In the genomic region with DNA sequence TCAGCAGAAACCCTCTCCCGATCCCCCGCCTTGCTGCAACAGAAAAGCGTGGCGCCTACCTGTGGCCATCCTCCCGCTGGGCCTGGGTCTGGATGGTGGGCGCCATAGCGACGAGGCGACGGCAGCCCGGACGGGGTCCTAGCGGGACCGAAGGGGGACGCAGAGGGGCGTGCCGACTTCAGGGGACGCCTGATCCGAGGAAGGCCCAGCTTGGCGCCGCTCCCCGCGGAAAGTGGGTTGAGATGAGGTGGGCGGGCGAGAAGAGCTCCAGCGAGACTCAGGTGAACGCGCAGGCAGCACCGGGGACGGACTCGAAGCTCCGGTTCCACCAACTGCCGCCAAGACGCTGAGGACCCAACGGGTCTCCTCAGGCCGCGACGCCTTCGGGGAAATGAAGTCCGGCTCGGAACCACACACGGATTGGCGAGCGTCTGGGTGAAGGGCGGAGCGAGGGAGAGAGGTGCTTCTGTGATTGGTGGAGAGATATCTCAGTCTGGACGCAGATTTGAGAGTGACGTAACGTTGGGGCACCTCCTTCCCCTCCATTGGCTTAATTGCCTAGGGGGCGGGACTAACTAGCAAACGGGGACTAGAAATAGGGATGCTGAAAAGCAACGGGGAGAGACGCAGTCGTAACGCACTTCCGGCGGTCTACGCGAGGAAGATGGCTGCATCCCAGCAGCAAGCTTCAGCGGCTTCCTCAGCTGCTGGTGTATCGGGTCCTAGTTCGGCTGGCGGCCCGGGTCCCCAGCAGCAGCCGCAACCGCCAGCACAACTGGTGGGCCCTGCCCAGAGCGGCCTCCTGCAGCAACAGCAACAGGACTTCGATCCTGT, we compare ENCODE assay signal across 1 cellular context.
TF ChIP-seq lines count a peak whose summit lies in the region.

A gene with protein sequence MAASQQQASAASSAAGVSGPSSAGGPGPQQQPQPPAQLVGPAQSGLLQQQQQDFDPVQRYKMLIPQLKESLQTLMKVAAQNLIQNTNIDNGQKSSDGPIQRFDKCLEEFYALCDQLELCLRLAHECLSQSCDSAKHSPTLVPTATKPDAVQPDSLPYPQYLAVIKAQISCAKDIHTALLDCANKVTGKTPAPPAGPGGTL (plus strand): TSS at position 620 of the 834 bp plus-strand sequence. CDS start 45 bp downstream, at position 665.
TSS of gene PAF1 (minus strand) at position 348 of the 834 bp plus-strand sequence. CDS start at position 106, 242 bp downstream.

TF ChIP-seq in H1, 55 proteins besides CTCF, POLR2A, EP300 and RAD21 (continued from another document):
- TF ChIP-seq RFX5 (IDR thresholded peaks at IDR 0.05; ENCODE audit: borderline replicate concordance, low read depth, low read length): no peak
- TF ChIP-seq NRF1 (IDR thresholded peaks at IDR 0.05; ENCODE audit: low read depth, low read length): no peak
